Comparison of ENCODE assay signal across 6 cellular contexts in genomic region chr18:1467461-1467964, GRCh38.
"Had no signal": no experiment of that assay in that cellular context is flagged by ENCODE, and none has a peak within 500 bp of the region (broad histone marks: within the 10 kb centered on the region; RNA-seq: fewer than 3 reads in every experiment).

No MANE protein-coding gene starts in this region.

- FAIRE-seq: HepG2, HTR-8/SVneo, K562 had no signal

- DNase-seq: IMR-90, KBM-7 had no signal

- H3K27ac ChIP-seq: HL-60 had no signal

- H3K4me3 ChIP-seq: K562 had no signal

- ATAC-seq: HepG2, K562 had no signal
